34 cellular contexts compared by ENCODE assay signal in genomic region chr10:22913474-22914092, GRCh38. TPM values are rescaled to one million over a fixed set of nuclear protein-coding genes. Genes with fewer than 3 reads are reported as not detected.
"Had no signal": no experiment of that assay in that cellular context is flagged by ENCODE, and none has a peak within 500 bp of the region (broad histone marks: within the 10 kb centered on the region; RNA-seq: fewer than 3 reads in every experiment).

No MANE protein-coding gene starts in this region.

- H3K36me3 ChIP-seq: adrenal gland, gastroesophageal sphincter, neural progenitor cell, right atrium auricular region, suprapubic skin, tibial artery had no signal

- H3K36me3 Mint-ChIP-seq: neural progenitor cell had no signal

- H3K27me3 ChIP-seq: adrenal gland, body of pancreas, dorsolateral prefrontal cortex, gastroesophageal sphincter, hepatocyte, neural progenitor cell, right atrium auricular region, suprapubic skin, tibial artery had no signal

- H3K4me1 Mint-ChIP-seq: neural progenitor cell had no signal

- H3K27me3 Mint-ChIP-seq: activated CD4-positive, alpha-beta memory T cell treated with anti-CD3 and anti-CD28 coated beads for 36 hours; T-cell had no signal

- H3K4me1 ChIP-seq: gastroesophageal sphincter, neural progenitor cell, parathyroid adenoma, psoas muscle, right atrium auricular region, suprapubic skin, tibial artery had no signal

- H3K27ac ChIP-seq: adrenal gland, body of pancreas, coronary artery, dorsolateral prefrontal cortex, gastroesophageal sphincter, hepatocyte, neural progenitor cell, parathyroid adenoma, psoas muscle, right atrium auricular region, suprapubic skin, tibial artery had no signal

- H3K27ac Mint-ChIP-seq: activated CD4-positive, alpha-beta memory T cell treated with anti-CD3 and anti-CD28 coated beads for 36 hours; activated naive CD4-positive, alpha-beta T cell treated with anti-CD3 and anti-CD28 coated beads for 36 hours; activated naive CD8-positive, alpha-beta T cell treated with anti-CD3 and anti-CD28 coated beads for 36 hours; activated T-helper 1 cell treated with anti-CD3 and anti-CD28 coated beads, Interleukin-12 subunit alpha, Interleukin-12 subunit beta, Interleukin-2, Interleukin-4 antibody, amounts not matched to agents 30 ng/mL and 10 ng/mL and 1 ng/mL, durations not matched to agents 14 hours and 24 hours and 36 hours; neural progenitor cell; T-cell had no signal

- H3K4me3 Mint-ChIP-seq: activated CD4-positive, alpha-beta memory T cell treated with anti-CD3 and anti-CD28 coated beads for 36 hours; activated naive CD4-positive, alpha-beta T cell treated with anti-CD3 and anti-CD28 coated beads for 36 hours; activated naive CD8-positive, alpha-beta T cell treated with anti-CD3 and anti-CD28 coated beads for 36 hours; activated T-helper 1 cell treated with anti-CD3 and anti-CD28 coated beads, Interleukin-12 subunit alpha, Interleukin-12 subunit beta, Interleukin-2, Interleukin-4 antibody, amounts not matched to agents 30 ng/mL and 10 ng/mL and 1 ng/mL, durations not matched to agents 14 hours and 24 hours and 36 hours; neural progenitor cell; T-cell had no signal

- H3K9me3 ChIP-seq: adrenal gland, psoas muscle had no signal

- H3K4me3 ChIP-seq: adrenal gland, body of pancreas, coronary artery, gastroesophageal sphincter, hepatocyte, neural progenitor cell, psoas muscle, right atrium auricular region, smooth muscle cell, suprapubic skin, tibial artery had no signal

- DNase-seq: activated CD4-positive, alpha-beta memory T cell treated with anti-CD3 and anti-CD28 coated beads for 36 hours; activated CD4-positive, alpha-beta T cell treated with anti-CD3 and anti-CD28 coated beads for 48 hours; activated effector memory CD4-positive, alpha-beta T cell treated with anti-CD3 and anti-CD28 coated beads, Interleukin-2, amount 50 U/mL, for 16 hours; activated naive CD4-positive, alpha-beta T cell treated with anti-CD3 and anti-CD28 coated beads for 36 hours; activated naive CD8-positive, alpha-beta T cell treated with anti-CD3 and anti-CD28 coated beads for 36 hours; adrenal gland; aorta; body of pancreas; dorsolateral prefrontal cortex; effector memory CD4-positive, alpha-beta T cell; erythroblast; left cardiac atrium; left ventricle myocardium superior; occipital lobe; psoas muscle; stimulated activated CD4-positive, alpha-beta T cell treated with anti-CD3 and anti-CD28 coated beads, Interleukin-1b, Interleukin-23, amount 100 ng/mL, for 48 hours; stimulated activated naive CD4-positive, alpha-beta T cell; tibial artery had no signal

- ATAC-seq: body of pancreas, gastroesophageal sphincter, left cardiac atrium, left ventricle myocardium superior, psoas muscle, T-cell had no signal

RNA-seq across cellular contexts. Expression of gene ARMC3, which starts 14.3 kb away (rescaled TPM):
- total RNA-seq: activated CD4-positive, alpha-beta memory T cell treated with anti-CD3 and anti-CD28 coated beads for 36 hours; activated naive CD4-positive, alpha-beta T cell treated with anti-CD3 and anti-CD28 coated beads for 36 hours; activated T-helper 1 cell treated with anti-CD3 and anti-CD28 coated beads, Interleukin-12 subunit alpha, Interleukin-12 subunit beta, Interleukin-2, Interleukin-4 antibody, amounts not matched to agents 30 ng/mL and 10 ng/mL and 1 ng/mL, durations not matched to agents 14 hours and 24 hours and 36 hours; adrenal gland; aorta; fibroblast of lung; fibroblast of villous mesenchyme; gastroesophageal sphincter; hepatocyte; left cardiac atrium; left ventricle myocardium superior; lung microvascular endothelial cell; mesenteric fat pad; psoas muscle; right atrium auricular region; smooth muscle cell; T-cell; T-helper 2 cell treated with Interferon-gamma antibody and Interleukin-4, amounts not matched to agents 100 ng/mL and 5 ng/mL, for 36 hours; ureter had no signal
